In the genomic region with DNA sequence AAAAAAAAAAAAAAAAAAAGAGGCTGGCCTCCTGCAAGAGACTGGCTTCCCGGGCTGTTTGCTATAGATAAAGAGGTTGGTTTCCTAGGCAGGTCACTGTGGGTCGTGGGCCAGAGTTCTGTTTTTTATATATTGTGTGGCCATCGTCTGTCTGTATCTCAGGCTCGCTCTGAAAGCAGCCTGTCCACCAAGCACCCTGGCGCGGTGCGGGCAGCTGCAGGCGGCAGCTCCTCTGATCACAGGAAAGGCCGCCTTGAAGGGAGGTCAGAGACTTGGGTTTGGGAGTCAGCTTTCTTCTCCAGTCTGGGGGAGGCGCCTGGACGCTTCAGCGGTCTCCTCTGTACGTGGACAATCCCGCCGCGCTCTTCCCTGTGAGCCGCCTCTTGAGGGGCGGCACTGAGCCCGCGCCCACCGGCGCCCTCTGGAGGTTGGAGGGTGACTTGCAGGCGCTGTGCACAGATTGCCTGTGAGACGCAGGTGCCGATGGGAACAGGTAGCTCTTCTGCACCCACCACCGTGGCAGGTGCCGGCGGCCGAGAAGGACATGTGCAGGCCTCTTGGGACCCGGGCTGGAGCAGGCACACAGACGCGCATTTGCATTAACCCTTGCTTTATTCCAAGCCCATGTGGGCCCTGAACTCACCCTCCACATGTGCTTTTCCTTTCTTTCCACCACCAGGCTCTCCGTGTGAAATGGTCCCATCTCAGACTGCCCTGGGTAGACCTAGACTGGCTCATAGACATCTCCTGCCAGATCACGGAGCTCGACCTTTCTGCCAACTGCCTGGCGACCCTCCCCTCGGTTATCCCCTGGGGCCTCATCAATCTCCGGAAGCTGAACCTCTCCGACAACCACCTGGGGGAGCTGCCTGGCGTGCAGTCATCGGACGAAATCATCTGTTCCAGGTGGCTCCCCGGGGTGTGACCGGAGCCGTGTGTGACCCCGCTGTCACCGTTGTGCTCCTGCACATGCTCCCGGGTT, we compare ENCODE assay signal across 8 cellular contexts.
DNase-seq lines count a peak whose midpoint lies in the region; ATAC-seq and TF ChIP-seq lines count a peak whose summit lies in the region.

No MANE protein-coding gene starts in this region.

- intact Hi-C loops in Panc1 (cut with micrococcal nuclease; ENCODE audit: unreplicated experiment) = loop anchor here (5.0 kb wide), 1 partner anchor 381 kb away; no protein-coding TSS in a partner anchor

- in situ Hi-C loops in Panc1 (cut with HindIII; ENCODE audit: low pct_unique_long_range_greater_than_20kb, low sequenced_read_pairs) = no loop called here

- H3K36me3 Mint-ChIP-seq in activated T-helper 17 cell treated with anti-CD3 and anti-CD28 coated beads, Interleukin-2, amount 50 U/mL, for 72 hours (ENCODE audit: low read depth) = no peaks in the 10 kb centered on the region
- peaks cover 3% of the 10 kb centered on the region for H3K36me3 Mint-ChIP-seq in neural crest cell (ENCODE audit: low read depth)
- H3K36me3 Mint-ChIP-seq in stimulated activated naive CD8-positive, alpha-beta T cell treated with anti-CD3 and anti-CD28 coated beads, Interleukin-15, Interleukin-2, amounts not matched to agents 100 ng/mL and 50 ng/mL, for 24 hours (ENCODE audit: low read depth) = no peaks in the 10 kb centered on the region

- peaks cover 24% of the 10 kb centered on the region for H3K4me1 ChIP-seq in Panc1 (ENCODE audit: control insufficient read depth, insufficient read depth, low read length)

- H3K27ac Mint-ChIP-seq in activated T-helper 17 cell treated with anti-CD3 and anti-CD28 coated beads, Interleukin-2, amount 50 U/mL, for 72 hours = peak overlapping the region; percentile 67
- H3K27ac Mint-ChIP-seq in neural crest cell (ENCODE audit: unreplicated experiment) = peak overlapping the region; percentile 71
- H3K27ac Mint-ChIP-seq in stimulated activated naive CD8-positive, alpha-beta T cell treated with anti-CD3 and anti-CD28 coated beads, Interleukin-15, Interleukin-2, amounts not matched to agents 100 ng/mL and 50 ng/mL, for 24 hours = no peak overlapping the region

- no peaks in the 10 kb centered on the region for H3K27me3 Mint-ChIP-seq in activated T-helper 17 cell treated with anti-CD3 and anti-CD28 coated beads, Interleukin-2, amount 50 U/mL, for 72 hours
- peaks cover 9% of the 10 kb centered on the region for H3K27me3 Mint-ChIP-seq in neural crest cell (ENCODE audit: low read depth)
- H3K27me3 Mint-ChIP-seq in stimulated activated naive CD8-positive, alpha-beta T cell treated with anti-CD3 and anti-CD28 coated beads, Interleukin-15, Interleukin-2, amounts not matched to agents 100 ng/mL and 50 ng/mL, for 24 hours = peaks cover 6% of the 10 kb centered on the region

- BruUV-seq in Panc1 (replicated peaks; lab: Mats Ljungman, UMichigan) = no TSS peak

- no peaks in the 10 kb centered on the region for H3K36me3 ChIP-seq in Panc1 (ENCODE audit: control insufficient read depth, insufficient read depth, low read length)

- POLR2A ChIA-PET in Panc1 (lab: Charles Lee) = interaction anchor here (0.6 kb wide), 1 partner anchor 50 kb away, joined by 3 read pairs; no protein-coding TSS in a partner anchor

- peak overlapping the region; percentile 96 for H3K27ac ChIP-seq in Panc1 (ENCODE audit: low read length)

- CTCF ChIA-PET in Panc1 (lab: Charles Lee) = interaction anchor here (0.5 to 3.1 kb wide), 10 partner anchors 52 to 340 kb away, joined by 3 to 48 read pairs (median 6); a partner anchor contains a TSS

- H3K4me3 ChIP-seq in Panc1 (ENCODE audit: low read depth in 2 of 2, low read length in 2 of 2) (peak overlapping the region; percentile 34 to 62), fibroblast of villous mesenchyme (ENCODE audit: low read depth, low read length) (peak overlapping the region; percentile 47)

- ATAC-seq in GM21576 (IDR thresholded peaks at IDR 0.05; ENCODE audit: unreplicated experiment) (peak; percentile 84), Panc1 (peak; percentile 85)
- ATAC-seq in activated T-helper 17 cell treated with anti-CD3 and anti-CD28 coated beads, Interleukin-2, amount 50 U/mL, for 72 hours (replicated peaks) = peak; percentile 91

- H3K4me3 Mint-ChIP-seq in activated T-helper 17 cell treated with anti-CD3 and anti-CD28 coated beads, Interleukin-2, amount 50 U/mL, for 72 hours = peak overlapping the region; percentile 89
- peak overlapping the region; percentile 92 for H3K4me3 Mint-ChIP-seq in neural crest cell
- H3K4me3 Mint-ChIP-seq in stimulated activated naive CD8-positive, alpha-beta T cell treated with anti-CD3 and anti-CD28 coated beads, Interleukin-15, Interleukin-2, amounts not matched to agents 100 ng/mL and 50 ng/mL, for 24 hours = peak overlapping the region; percentile 89

- no peak; the same call in 1 of the 2 replicates for TF ChIP-seq EP300 in Ishikawa (IDR thresholded peaks at IDR 0.05; ENCODE audit: borderline replicate concordance)

- peak; percentile 99 for TF ChIP-seq CTCF in Panc1 (IDR thresholded peaks at IDR 0.05)
- peak; percentile 94 for TF ChIP-seq CTCF in fibroblast of villous mesenchyme (IDR thresholded peaks at IDR 0.05; ENCODE audit: insufficient read depth, low read depth, low read length)
- TF ChIP-seq CTCF in neural crest cell (conservative IDR thresholded peaks at IDR 0.05) = peak; percentile 97

- no peaks in the 10 kb centered on the region for H3K9me3 Mint-ChIP-seq in activated T-helper 17 cell treated with anti-CD3 and anti-CD28 coated beads, Interleukin-2, amount 50 U/mL, for 72 hours
- peaks cover 6% of the 10 kb centered on the region for H3K9me3 Mint-ChIP-seq in neural crest cell
- no peaks in the 10 kb centered on the region for H3K9me3 Mint-ChIP-seq in stimulated activated naive CD8-positive, alpha-beta T cell treated with anti-CD3 and anti-CD28 coated beads, Interleukin-15, Interleukin-2, amounts not matched to agents 100 ng/mL and 50 ng/mL, for 24 hours

- H3K27me3 ChIP-seq in Panc1 (ENCODE audit: control insufficient read depth, insufficient read depth, low read length) = no peaks in the 10 kb centered on the region

- peaks cover 12% of the 10 kb centered on the region; the same call in 1 of the 2 replicates for H3K9me3 ChIP-seq in Panc1 (ENCODE audit: control insufficient read depth, insufficient read depth, low read depth, low read length)

- DNase-seq in DMS153 (lab: John Stamatoyannopoulos, UW) (peak; percentile 73), Panc1 (ENCODE audit: low read depth, low spot score) (peak; percentile 67), fibroblast of villous mesenchyme (ENCODE audit: low read depth) (peak; percentile 74), neural crest cell (ENCODE audit: low read depth, low spot score) (peak; percentile 90)

- TF ChIP-seq RAD21 in Ishikawa (IDR thresholded peaks at IDR 0.05; ENCODE audit: low read depth) = peak; percentile 34; the same call in 1 of the 2 replicates

- peaks cover 7% of the 10 kb centered on the region for H3K4me1 Mint-ChIP-seq in activated T-helper 17 cell treated with anti-CD3 and anti-CD28 coated beads, Interleukin-2, amount 50 U/mL, for 72 hours
- H3K4me1 Mint-ChIP-seq in neural crest cell = peaks cover 33% of the 10 kb centered on the region
- peaks cover 24% of the 10 kb centered on the region for H3K4me1 Mint-ChIP-seq in stimulated activated naive CD8-positive, alpha-beta T cell treated with anti-CD3 and anti-CD28 coated beads, Interleukin-15, Interleukin-2, amounts not matched to agents 100 ng/mL and 50 ng/mL, for 24 hours (ENCODE audit: low read depth)

TF ChIP-seq in Ishikawa, 13 proteins besides CTCF, POLR2A, EP300 and RAD21 (continues in another document):
- TF ChIP-seq, protein P1, sequence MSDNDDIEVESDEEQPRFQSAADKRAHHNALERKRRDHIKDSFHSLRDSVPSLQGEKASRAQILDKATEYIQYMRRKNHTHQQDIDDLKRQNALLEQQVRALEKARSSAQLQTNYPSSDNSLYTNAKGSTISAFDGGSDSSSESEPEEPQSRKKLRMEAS (IDR thresholded peaks at IDR 0.05) = peak; percentile 62
- TF ChIP-seq TCF12 (IDR thresholded peaks at IDR 0.05; ENCODE audit: low read depth) (peak; percentile 31; the same call in 1 of the 2 replicates), NFIC (IDR thresholded peaks at IDR 0.05) (no peak), CREB1 (IDR thresholded peaks at IDR 0.05; ENCODE audit: low read depth) (no peak), TAF1 (IDR thresholded peaks at IDR 0.05; ENCODE audit: low read depth) (peak; percentile 39; the same call in 1 of the 2 replicates), YY1 (IDR thresholded peaks at IDR 0.05; ENCODE audit: low read depth) (no peak), TEAD4 (IDR thresholded peaks at IDR 0.05) (no peak), ZBTB7A (IDR thresholded peaks at IDR 0.05; ENCODE audit: low read depth) (no peak), EGR1 (IDR thresholded peaks at IDR 0.05) (no peak), FOXM1 (IDR thresholded peaks at IDR 0.05; ENCODE audit: borderline replicate concordance, low read depth) (no peak), CEBPB (IDR thresholded peaks at IDR 0.05) (no peak)
- TF ChIP-seq, protein P2, sequence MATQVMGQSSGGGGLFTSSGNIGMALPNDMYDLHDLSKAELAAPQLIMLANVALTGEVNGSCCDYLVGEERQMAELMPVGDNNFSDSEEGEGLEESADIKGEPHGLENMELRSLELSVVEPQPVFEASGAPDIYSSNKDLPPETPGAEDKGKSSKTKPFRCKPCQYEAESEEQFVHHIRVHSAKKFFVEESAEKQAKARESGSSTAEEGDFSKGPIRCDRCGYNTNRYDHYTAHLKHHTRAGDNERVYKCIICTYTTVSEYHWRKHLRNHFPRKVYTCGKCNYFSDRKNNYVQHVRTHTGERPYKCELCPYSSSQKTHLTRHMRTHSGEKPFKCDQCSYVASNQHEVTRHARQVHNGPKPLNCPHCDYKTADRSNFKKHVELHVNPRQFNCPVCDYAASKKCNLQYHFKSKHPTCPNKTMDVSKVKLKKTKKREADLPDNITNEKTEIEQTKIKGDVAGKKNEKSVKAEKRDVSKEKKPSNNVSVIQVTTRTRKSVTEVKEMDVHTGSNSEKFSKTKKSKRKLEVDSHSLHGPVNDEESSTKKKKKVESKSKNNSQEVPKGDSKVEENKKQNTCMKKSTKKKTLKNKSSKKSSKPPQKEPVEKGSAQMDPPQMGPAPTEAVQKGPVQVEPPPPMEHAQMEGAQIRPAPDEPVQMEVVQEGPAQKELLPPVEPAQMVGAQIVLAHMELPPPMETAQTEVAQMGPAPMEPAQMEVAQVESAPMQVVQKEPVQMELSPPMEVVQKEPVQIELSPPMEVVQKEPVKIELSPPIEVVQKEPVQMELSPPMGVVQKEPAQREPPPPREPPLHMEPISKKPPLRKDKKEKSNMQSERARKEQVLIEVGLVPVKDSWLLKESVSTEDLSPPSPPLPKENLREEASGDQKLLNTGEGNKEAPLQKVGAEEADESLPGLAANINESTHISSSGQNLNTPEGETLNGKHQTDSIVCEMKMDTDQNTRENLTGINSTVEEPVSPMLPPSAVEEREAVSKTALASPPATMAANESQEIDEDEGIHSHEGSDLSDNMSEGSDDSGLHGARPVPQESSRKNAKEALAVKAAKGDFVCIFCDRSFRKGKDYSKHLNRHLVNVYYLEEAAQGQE (IDR thresholded peaks at IDR 0.05; ENCODE audit: low read depth) = no peak

Comparison
In these comparisons a context has a peak if more than half of its experiments do, and no peak if none do; other contexts are left out.
1. Peak in every context shown above with its lines: DNase-seq, ATAC-seq, H3K4me3 ChIP-seq and H3K27ac ChIP-seq.